16 cellular contexts compared by ENCODE assay signal in genomic region chr11:64694026-64694755, GRCh38. TPM values are rescaled to one million over a fixed set of nuclear protein-coding genes. Genes with fewer than 3 reads are reported as not detected.
DNase-seq lines count a peak whose midpoint lies in the region; ATAC-seq and TF ChIP-seq lines count a peak whose summit lies in the region.
"Had no signal": no experiment of that assay in that cellular context is flagged by ENCODE, and none has a peak within 500 bp of the region (broad histone marks: within the 10 kb centered on the region; RNA-seq: fewer than 3 reads in every experiment).

No MANE protein-coding gene starts in this region.

- no peak overlapping the region for H3K4ac ChIP-seq in IMR-90 (ENCODE audit: low read depth, low read length)

- no peak overlapping the region for H3K56ac ChIP-seq in IMR-90 (ENCODE audit: extremely low read depth, insufficient read depth, low read length)

- TF ChIP-seq RAD21 in IMR-90 (IDR thresholded peaks at IDR 0.05; ENCODE audit: low read length) (no peak), neural cell (conservative IDR thresholded peaks at IDR 0.05) (no peak)

- POLR2A ChIA-PET in IMR-90 (lab: Charles Lee; ENCODE audit: unreplicated experiment) (no interaction called here), activated B cell treated with CpG ODN at 0.5 μM for 24 hours (lab: Charles Lee) (interaction anchor here (0.6 kb wide), 1 partner anchor 11 kb away, joined by 5 read pairs; no protein-coding TSS in a partner anchor)

- H2BK120ac ChIP-seq in IMR-90 (ENCODE audit: low read depth, low read length) = no peak overlapping the region

- H3K4me1 ChIP-seq in IMR-90 (ENCODE audit: control insufficient read depth, insufficient read depth, low read length) = no peaks in the 10 kb centered on the region

- H3K9me3 ChIP-seq in IMR-90 (ENCODE audit: control insufficient read depth, insufficient read depth, low read length) = no peaks in the 10 kb centered on the region
- no peaks in the 10 kb centered on the region for H3K9me3 ChIP-seq in neural cell (ENCODE audit: low read length)
- H3K9me3 ChIP-seq: BE2C, SJCRH30 had no signal

- H3F3A ChIP-seq in neural cell (ENCODE audit: insufficient read depth, low read length, poor library complexity, severe bottlenecking) = no peaks in the 10 kb centered on the region

- intact Hi-C loops in IMR-90 (cut with micrococcal nuclease) (no loop called here), activated B cell treated with CpG ODN at 0.5 μM for 24 hours (cut with micrococcal nuclease) (no loop called here)

- TF ChIP-seq POLR2A in IMR-90 (IDR thresholded peaks at IDR 0.05; ENCODE audit: low read depth, low read length) = no peak

- no peaks in the 10 kb centered on the region for H3K79me1 ChIP-seq in IMR-90 (ENCODE audit: low read depth in 1 of 2, low read length in 2 of 2)

- no TSS peak for BruUV-seq in IMR-90 (replicated peaks; lab: Mats Ljungman, UMichigan)

- no peak overlapping the region for H2BK15ac ChIP-seq in IMR-90 (ENCODE audit: low read depth, low read length)

- no peak overlapping the region for H2BK5ac ChIP-seq in IMR-90 (ENCODE audit: low read depth, low read length, poor library complexity, severe bottlenecking)

- TF ChIP-seq CTCF in IMR-90 (conservative IDR thresholded peaks at IDR 0.05; ENCODE audit: low read depth, low read length) = no peak
- TF ChIP-seq CTCF in activated B cell treated with CpG ODN at 0.5 μM for 24 hours (IDR thresholded peaks at IDR 0.05) = no peak
- TF ChIP-seq CTCF in neural cell (IDR thresholded peaks at IDR 0.05; ENCODE audit: poor library complexity, severe bottlenecking) = no peak

- H4K5ac ChIP-seq in IMR-90 (ENCODE audit: low read depth, low read length) = no peak overlapping the region

- in situ Hi-C loops in IMR-90 (cut with MboI; ENCODE audit: low sequenced_read_pairs) = no loop called here

- H3K4me3 Mint-ChIP-seq in activated B cell treated with CpG ODN at 0.5 μM for 24 hours = no peak overlapping the region
- H3K4me3 Mint-ChIP-seq: CD8-positive, alpha-beta T cell had no signal

- no peaks in the 10 kb centered on the region for H3K9me2 ChIP-seq in neural cell (ENCODE audit: insufficient read depth, low read length)

- DNase-seq in IMR-90 (no peak), activated B cell treated with CpG ODN at 0.5 μM for 24 hours (no peak), substantia nigra (lab: John Stamatoyannopoulos, UW) (no peak), AML-193 (lab: John Stamatoyannopoulos, UW) (no peak), NCI-H1105 (lab: John Stamatoyannopoulos, UW) (no peak)
- DNase-seq: CD8-positive, alpha-beta T cell; GOT3; MM.1S; NK-92 treated with Interleukin-12 subunit alpha and Interleukin-12 subunit beta, amount 100 ng/mL, for 24 hours; PC-3; SW 1271 had no signal

- H2AFZ ChIP-seq in IMR-90 (replicated peaks; ENCODE audit: low read length, poor library complexity) (no peak overlapping the region), neural cell (ENCODE audit: low read depth, low read length) (no peak overlapping the region)

- H3K4me2 ChIP-seq in IMR-90 (ENCODE audit: low read depth, low read length) (no peak overlapping the region), neural cell (ENCODE audit: low read length) (peak overlapping the region; percentile 43)

- no peak overlapping the region for H3K14ac ChIP-seq in IMR-90 (replicated peaks; ENCODE audit: low read depth, low read length)

- peak overlapping the region; percentile 55 for H3K27ac Mint-ChIP-seq in activated B cell treated with CpG ODN at 0.5 μM for 24 hours

- dilution Hi-C loops in IMR-90 (cut with HindIII; ENCODE audit: low sequenced_read_pairs, unreplicated experiment) = no loop called here

- H3K18ac ChIP-seq in IMR-90 (ENCODE audit: low read depth, low read length) = no peak overlapping the region

- H3K27me3 ChIP-seq in IMR-90 (ENCODE audit: control insufficient read depth, insufficient read depth, low read length) = peaks cover 91% of the 10 kb centered on the region
- no peaks in the 10 kb centered on the region for H3K27me3 ChIP-seq in neural cell (ENCODE audit: insufficient read depth, low read depth, low read length)
- H3K27me3 ChIP-seq: BE2C had no signal

- no peak overlapping the region for H3K9ac ChIP-seq in IMR-90 (ENCODE audit: low read depth, low read length)
- peak overlapping the region; percentile 43 for H3K9ac ChIP-seq in neural cell (ENCODE audit: low read length)

- no peak overlapping the region for H2AK5ac ChIP-seq in IMR-90 (ENCODE audit: low read depth, low read length)

- CTCF ChIA-PET in IMR-90 (lab: Yijun Ruan, JAX) = no interaction called here
- CTCF ChIA-PET in activated B cell treated with CpG ODN at 0.5 μM for 24 hours (lab: Charles Lee) = interaction anchor here (1.3 to 1.9 kb wide), 2 partner anchors 10 to 339 kb away, joined by 3 to 5 read pairs; no protein-coding TSS in a partner anchor

- no peak overlapping the region for H3K23ac ChIP-seq in IMR-90 (ENCODE audit: low read depth, low read length)

- 15% methylated on average over 2 of the region's 4 CpGs; no CpG with 5 or more reads in 1 of the 2 experiments for WGBS in IMR-90 (ENCODE audit: extremely low coverage in 2 of 2, insufficient read length in 1 of 2), 2 experiments

- H3K4me3 ChIP-seq in IMR-90 (ENCODE audit: insufficient read depth, low read depth, low read length) (no peak overlapping the region), neural cell (ENCODE audit: low read length) (peak overlapping the region; percentile 51)
- H3K4me3 ChIP-seq: SJCRH30 had no signal

- no peaks in the 10 kb centered on the region for H3K36me3 Mint-ChIP-seq in activated B cell treated with CpG ODN at 0.5 μM for 24 hours (ENCODE audit: low read depth)
- H3K36me3 Mint-ChIP-seq: CD8-positive, alpha-beta T cell had no signal

- H3K4me1 Mint-ChIP-seq in activated B cell treated with CpG ODN at 0.5 μM for 24 hours = peaks cover 24% of the 10 kb centered on the region

- no peak overlapping the region for H4K91ac ChIP-seq in IMR-90 (ENCODE audit: insufficient read depth, low read depth, low read length)

- no peak overlapping the region for H2BK20ac ChIP-seq in IMR-90 (ENCODE audit: low read depth, low read length)

- no peaks in the 10 kb centered on the region for H3K9me3 Mint-ChIP-seq in activated B cell treated with CpG ODN at 0.5 μM for 24 hours
- H3K9me3 Mint-ChIP-seq: CD8-positive, alpha-beta T cell had no signal

- H3K36me3 ChIP-seq in IMR-90 (ENCODE audit: control insufficient read depth, insufficient read depth, low read length) = no peaks in the 10 kb centered on the region
- no peaks in the 10 kb centered on the region for H3K36me3 ChIP-seq in neural cell (ENCODE audit: insufficient read depth, low read length)
- H3K36me3 ChIP-seq: BE2C, SJCRH30 had no signal

- TF ChIP-seq EP300 in neural cell (conservative IDR thresholded peaks at IDR 0.05; ENCODE audit: poor library complexity, severe bottlenecking) = no peak

- no peaks in the 10 kb centered on the region for H4K20me1 ChIP-seq in IMR-90 (ENCODE audit: insufficient read depth, low read length)
- no peaks in the 10 kb centered on the region for H4K20me1 ChIP-seq in neural cell (ENCODE audit: insufficient read depth)

- peaks cover 16% of the 10 kb centered on the region for H3K27me3 Mint-ChIP-seq in activated B cell treated with CpG ODN at 0.5 μM for 24 hours

- 0 out of 2 replicates have a peak, but pooled peaks cover 2% of the 10 kb centered on the region for H3K9me1 ChIP-seq in IMR-90 (ENCODE audit: insufficient read depth, low read length)

- peak overlapping the region; percentile 88 for H2AK9ac ChIP-seq in IMR-90 (replicated peaks; ENCODE audit: low read depth, low read length, poor library complexity)

- peaks cover 21% of the 10 kb centered on the region for H3K79me2 ChIP-seq in neural cell (replicated peaks; ENCODE audit: insufficient read depth, low read length)

- H3K27ac ChIP-seq in IMR-90 (ENCODE audit: insufficient read depth, low read length) = no peak overlapping the region
- peak overlapping the region; percentile 59 for H3K27ac ChIP-seq in neural cell (ENCODE audit: low read length)
- H3K27ac ChIP-seq in substantia nigra (ENCODE audit: low read depth, low read length, poor library complexity, severe bottlenecking) = peak overlapping the region; percentile 55
- H3K27ac ChIP-seq: SJCRH30 had no signal

- no peak overlapping the region for H4K8ac ChIP-seq in IMR-90 (ENCODE audit: low read depth in 2 of 2, low read length in 2 of 2)

- no peak for ATAC-seq in IMR-90 (ENCODE audit: low read depth)
- no peak for ATAC-seq in activated B cell treated with CpG ODN at 0.5 μM for 24 hours (ENCODE audit: low read depth)
- no peak for ATAC-seq in GM19395 (IDR thresholded peaks at IDR 0.05; ENCODE audit: unreplicated experiment)
- ATAC-seq: CD8-positive, alpha-beta T cell; HepG2; PC-3 had no signal

TF ChIP-seq in IMR-90, 13 proteins besides CTCF, POLR2A, EP300 and RAD21 (continues in another document):
- TF ChIP-seq SMC3 (IDR thresholded peaks at IDR 0.05; ENCODE audit: low read depth, low read length) (no peak), RCOR1 (IDR thresholded peaks at IDR 0.05; ENCODE audit: insufficient replicate concordance, low read length) (no peak), MAFK (IDR thresholded peaks at IDR 0.05; ENCODE audit: low read depth, low read length) (no peak)

TF ChIP-seq in neural cell, 6 proteins besides CTCF, POLR2A, EP300 and RAD21 (continues in another document):
- TF ChIP-seq POLR2AphosphoS5 (IDR thresholded peaks at IDR 0.05) = no peak

RNA-seq across cellular contexts. Expression of gene NRXN2, which starts 28.8 kb away (rescaled TPM):
- total RNA-seq in IMR-90 (2012; rRNA removed) (0.18 and 0.28 TPM in 2 replicates), activated B cell treated with CpG ODN at 0.5 μM for 24 hours (0.54 and 0.73 TPM in 2 replicates)
- polyA plus RNA-seq in IMR-90 (2012; rRNA removed) (0.13 and 0.22 TPM in 2 replicates), neural cell (68.0 and 99.8 TPM in 2 replicates)
- polyA plus RNA-seq in IMR-90 (2012; cell fraction: cytosol; rRNA removed) = 0.17 and 0.21 TPM in 2 replicates
- polyA plus RNA-seq in IMR-90 (2012; cell fraction: nucleus; rRNA removed; ENCODE audit: low replicate concordance) = 0.39 and 0.55 TPM in 2 replicates
- 279 and 325 TPM in 2 replicates for polyA minus RNA-seq in neural cell
- total RNA-seq: HepG2, PC-3 had no signal
- polyA plus RNA-seq: HepG2 had no signal

RNA-seq across cellular contexts. Expression of gene RASGRP2, which starts 49.8 kb away (rescaled TPM):
- not detected in 2 replicates for total RNA-seq in IMR-90 (2012; rRNA removed)
- polyA plus RNA-seq in IMR-90 (2012; rRNA removed) = 0.82 and 1.2 TPM in 2 replicates
- 0.93 TPM in 1 of 2 replicates, not detected in the other for polyA plus RNA-seq in IMR-90 (2012; cell fraction: cytosol; rRNA removed)
- 1.2 and 1.9 TPM in 2 replicates for polyA plus RNA-seq in IMR-90 (2012; cell fraction: nucleus; rRNA removed; ENCODE audit: low replicate concordance)
- total RNA-seq in activated B cell treated with CpG ODN at 0.5 μM for 24 hours = 165 and 177 TPM in 2 replicates
- 4.5 and 13.9 TPM in 2 replicates for polyA plus RNA-seq in neural cell
- 2.9 and 4.4 TPM in 2 replicates for polyA minus RNA-seq in neural cell
- total RNA-seq: HepG2, PC-3 had no signal

Comparison
In these comparisons a context has a peak if more than half of its experiments do, and no peak if none do; other contexts are left out.
1. RNA of gene RASGRP2, which starts 49.8 kb away (total RNA-seq): 165 to 177 TPM in activated B cell treated with CpG ODN at 0.5 μM for 24 hours; not detected in IMR-90; every median in the first group is over 100 times any median in the second.